ENCODE assay signal across 1 cellular context in the genomic region with DNA sequence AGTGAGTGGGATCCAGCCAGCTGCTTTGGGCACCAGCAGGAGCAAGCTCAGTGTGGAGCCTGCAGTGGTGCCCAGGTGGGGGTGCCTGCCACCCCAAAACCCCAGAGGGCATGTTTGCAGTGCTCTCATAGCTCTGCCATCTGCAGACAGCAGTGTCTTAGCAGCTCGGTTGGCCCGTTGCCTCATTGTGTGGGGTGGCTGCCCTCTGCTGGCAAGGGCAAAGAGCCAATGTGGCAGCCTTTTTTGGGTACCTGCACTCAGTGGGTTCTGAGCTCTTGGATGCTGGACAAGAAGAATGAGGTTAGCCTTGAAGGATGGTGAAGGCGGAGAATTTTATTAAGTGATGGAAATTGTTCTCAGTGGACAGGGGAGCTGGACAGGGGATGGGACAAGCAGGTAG.
TF ChIP-seq lines count a peak whose summit lies in the region.

No MANE protein-coding gene starts in this region.

TF ChIP-seq in endothelial cell of umbilical vein, 7 proteins besides CTCF, POLR2A, EP300 and RAD21 (continued from another document):
- no peak for TF ChIP-seq EZH2 (IDR thresholded peaks at IDR 0.05; ENCODE audit: borderline replicate concordance, low read depth, low read length, severe bottlenecking)
